Comparison of ENCODE assay signal across 17 cellular contexts in genomic region chr7:18574676-18575075, GRCh38.
A peak's percentile ranks its signal among the peaks of the same experiment; 100 is the strongest.
DNase-seq lines count a peak whose midpoint lies in the region; ATAC-seq and TF ChIP-seq lines count a peak whose summit lies in the region.
"Had no signal": no experiment of that assay in that cellular context is flagged by ENCODE, and none has a peak within 500 bp of the region (broad histone marks: within the 10 kb centered on the region; RNA-seq: fewer than 3 reads in every experiment).

No MANE protein-coding gene starts in this region.

- no peak overlapping the region for H3K9ac ChIP-seq in mesenchymal stem cell (ENCODE audit: low read length)

- H3K4ac ChIP-seq in mesenchymal stem cell (ENCODE audit: low read depth in 1 of 2, low read length in 2 of 2), result no peak overlapping the region

- H2AFZ ChIP-seq in mesenchymal stem cell (ENCODE audit: low read depth, low read length), result no peak overlapping the region

- H3K9me3 Mint-ChIP-seq in stimulated activated naive CD8-positive, alpha-beta T cell treated with anti-CD3 and anti-CD28 coated beads, Interleukin-15, amount 100 ng/mL, for 72 hours, result no peaks in the 10 kb centered on the region
- H3K9me3 Mint-ChIP-seq in stimulated activated memory B cell treated with anti-CD40 and anti-IgM and Interleukin-4, amounts not matched to agents 10 μg/mL and 1 μg/mL and 100 μg/mL, for 72 hours, result no peaks in the 10 kb centered on the region
- H3K9me3 Mint-ChIP-seq: CD14-positive monocyte; CD8-positive, alpha-beta T cell; HFFc6 had no signal

- H2BK12ac ChIP-seq in mesenchymal stem cell (ENCODE audit: low read length in 2 of 2), result no peak overlapping the region

- no peak for TF ChIP-seq POLR2A in esophagus muscularis mucosa (IDR thresholded peaks at IDR 0.05; ENCODE audit: low read depth)

- no peak overlapping the region for H3K4me2 ChIP-seq in mesenchymal stem cell (ENCODE audit: low read length, poor library complexity, severe bottlenecking)
- H3K4me2 ChIP-seq: A549 had no signal

- peaks cover 32% of the 10 kb centered on the region for H3K36me3 Mint-ChIP-seq in stimulated activated memory B cell treated with anti-CD40 and anti-IgM and Interleukin-4, amounts not matched to agents 10 μg/mL and 1 μg/mL and 100 μg/mL, for 72 hours
- H3K36me3 Mint-ChIP-seq: CD8-positive, alpha-beta T cell had no signal

- intact Hi-C loops in sciatic nerve (cut with DNase I), result no loop called here
- intact Hi-C loops in esophagus muscularis mucosa (cut with DNase I), result loop anchor here (5.0 kb wide), 1 partner anchor 222 kb away; no protein-coding TSS in a partner anchor

- H3K9me3 ChIP-seq in mesenchymal stem cell (ENCODE audit: control insufficient read depth, low read length) (no peaks in the 10 kb centered on the region), esophagus muscularis mucosa (no peaks in the 10 kb centered on the region)
- H3K9me3 ChIP-seq: A549, BE2C had no signal

- no peak overlapping the region for H4K91ac ChIP-seq in mesenchymal stem cell (ENCODE audit: low read length)

- H3K36me3 ChIP-seq in mesenchymal stem cell (ENCODE audit: control insufficient read depth in 1 of 2, insufficient read depth in 2 of 2, low read depth in 1 of 2, low read length in 2 of 2) (peaks cover 0 to 17% of the 10 kb centered on the region in 2 experiments), esophagus muscularis mucosa (peaks cover 0 to 8% (median 0%) of the 10 kb centered on the region in 4 donors)

- no peak overlapping the region for H2BK120ac ChIP-seq in mesenchymal stem cell (ENCODE audit: low read depth, low read length)

- H3K27me3 ChIP-seq in mesenchymal stem cell (ENCODE audit: control insufficient read depth in 1 of 2, insufficient read depth in 1 of 2, low read length in 2 of 2) (no peaks in the 10 kb centered on the region), esophagus muscularis mucosa (no peaks in the 10 kb centered on the region)
- H3K27me3 ChIP-seq: BE2C had no signal

- peak overlapping the region in 1 of 2 experiments; percentile 22 for H3K18ac ChIP-seq in mesenchymal stem cell (ENCODE audit: low read depth in 1 of 2, low read length in 2 of 2)

- WGBS in mesenchymal stem cell, result 98% methylated on average over 14 of the region's 14 CpGs
- 84% methylated on average over 8 of the region's 14 CpGs for WGBS in esophagus muscularis mucosa

- H3K79me1 ChIP-seq in mesenchymal stem cell (replicated peaks; ENCODE audit: low read length, poor library complexity, severe bottlenecking), result peaks cover 11% of the 10 kb centered on the region

- H2AK5ac ChIP-seq in mesenchymal stem cell (ENCODE audit: low read length, severe bottlenecking), result no peak overlapping the region

- no peak overlapping the region for H3K14ac ChIP-seq in mesenchymal stem cell (ENCODE audit: low read length in 2 of 2)

- H3K4me1 Mint-ChIP-seq in stimulated activated naive CD8-positive, alpha-beta T cell treated with anti-CD3 and anti-CD28 coated beads, Interleukin-15, amount 100 ng/mL, for 72 hours, result no peaks in the 10 kb centered on the region
- peaks cover 58% of the 10 kb centered on the region for H3K4me1 Mint-ChIP-seq in stimulated activated memory B cell treated with anti-CD40 and anti-IgM and Interleukin-4, amounts not matched to agents 10 μg/mL and 1 μg/mL and 100 μg/mL, for 72 hours

- no peak overlapping the region for H3K4me3 ChIP-seq in mesenchymal stem cell (ENCODE audit: insufficient read depth in 1 of 2, low read depth in 1 of 2, low read length in 2 of 2)
- no peak overlapping the region for H3K4me3 ChIP-seq in esophagus muscularis mucosa
- H3K4me3 ChIP-seq: A549 had no signal

- H3K27ac ChIP-seq in mesenchymal stem cell (ENCODE audit: low read length, poor library complexity, severe bottlenecking), result no peak overlapping the region
- no peak overlapping the region for H3K27ac ChIP-seq in esophagus muscularis mucosa (replicated peaks in 1 of 4)
- H3K27ac ChIP-seq: A549 had no signal

- no peak overlapping the region for H3K27ac Mint-ChIP-seq in stimulated activated naive CD8-positive, alpha-beta T cell treated with anti-CD3 and anti-CD28 coated beads, Interleukin-15, amount 100 ng/mL, for 72 hours
- no peak overlapping the region for H3K27ac Mint-ChIP-seq in stimulated activated memory B cell treated with anti-CD40 and anti-IgM and Interleukin-4, amounts not matched to agents 10 μg/mL and 1 μg/mL and 100 μg/mL, for 72 hours
- H3K27ac Mint-ChIP-seq: CD8-positive, alpha-beta T cell; HFFc6 had no signal

- no peak for TF ChIP-seq EP300 in esophagus muscularis mucosa (IDR thresholded peaks at IDR 0.05)

- ATAC-seq in stimulated activated naive CD8-positive, alpha-beta T cell treated with anti-CD3 and anti-CD28 coated beads, Interleukin-15, Interleukin-2, amounts not matched to agents 100 U/mL and 50 U/mL, for 24 hours, result peak; percentile 40
- no peak for ATAC-seq in stimulated activated naive CD8-positive, alpha-beta T cell treated with anti-CD3 and anti-CD28 coated beads, Interleukin-15, amount 100 ng/mL, for 72 hours
- peak; percentile 36 for ATAC-seq in sciatic nerve
- ATAC-seq in stimulated activated memory B cell treated with anti-CD40 and anti-IgM and Interleukin-4, amounts not matched to agents 10 μg/mL and 1 μg/mL and 100 μg/mL, for 72 hours, result no peak
- ATAC-seq: A549; CD8-positive, alpha-beta T cell had no signal

- H3K4me1 ChIP-seq in mesenchymal stem cell (ENCODE audit: control insufficient read depth, insufficient read depth, low read depth, low read length) (peaks cover 4% of the 10 kb centered on the region), esophagus muscularis mucosa (peaks cover 5 to 7% (median 6%) of the 10 kb centered on the region in 4 donors)
- H3K4me1 ChIP-seq: A549 had no signal

- H2BK15ac ChIP-seq in mesenchymal stem cell (ENCODE audit: low read depth, poor library complexity, severe bottlenecking), result no peak overlapping the region

- no peak overlapping the region for H2BK5ac ChIP-seq in mesenchymal stem cell (ENCODE audit: low read depth, low read length, poor library complexity, severe bottlenecking)

- H3K4me3 Mint-ChIP-seq in stimulated activated naive CD8-positive, alpha-beta T cell treated with anti-CD3 and anti-CD28 coated beads, Interleukin-15, amount 100 ng/mL, for 72 hours, result no peak overlapping the region
- H3K4me3 Mint-ChIP-seq in stimulated activated memory B cell treated with anti-CD40 and anti-IgM and Interleukin-4, amounts not matched to agents 10 μg/mL and 1 μg/mL and 100 μg/mL, for 72 hours, result no peak overlapping the region
- H3K4me3 Mint-ChIP-seq: CD14-positive monocyte; CD8-positive, alpha-beta T cell; HFFc6 had no signal

- no peak overlapping the region for H3K23ac ChIP-seq in mesenchymal stem cell (ENCODE audit: low read length in 2 of 2)

- no peak for DNase-seq in stimulated activated naive CD8-positive, alpha-beta T cell treated with anti-CD3 and anti-CD28 coated beads, Interleukin-15, Interleukin-2, amounts not matched to agents 100 U/mL and 50 U/mL, for 24 hours
- no peak for DNase-seq in stimulated activated naive CD8-positive, alpha-beta T cell treated with anti-CD3 and anti-CD28 coated beads, Interleukin-15, amount 100 ng/mL, for 72 hours
- no peak for DNase-seq in mesenchymal stem cell
- DNase-seq in sciatic nerve (ENCODE audit: low spot score), result no peak
- DNase-seq in esophagus muscularis mucosa (ENCODE audit: extremely low spot score), result no peak
- DNase-seq in GM19238 (ENCODE audit: insufficient read length, low spot score), result no peak
- DNase-seq: BE2C; CD8-positive, alpha-beta T cell; COR-L47; DMS153; DMS79 treated with DMSO at 0.1 percent for 48 hours; GDM1; HCEC 1CT; HFFc6 had no signal

- H3K27me3 Mint-ChIP-seq in stimulated activated naive CD8-positive, alpha-beta T cell treated with anti-CD3 and anti-CD28 coated beads, Interleukin-15, amount 100 ng/mL, for 72 hours, result no peaks in the 10 kb centered on the region
- H3K27me3 Mint-ChIP-seq in stimulated activated memory B cell treated with anti-CD40 and anti-IgM and Interleukin-4, amounts not matched to agents 10 μg/mL and 1 μg/mL and 100 μg/mL, for 72 hours, result no peaks in the 10 kb centered on the region

- no peak for TF ChIP-seq CTCF in esophagus muscularis mucosa (IDR thresholded peaks at IDR 0.05)

- H4K8ac ChIP-seq in mesenchymal stem cell (ENCODE audit: low read length), result peak overlapping the region; percentile 30

Comparison
In these comparisons a context has a peak if more than half of its experiments do, and no peak if none do; other contexts are left out.
1. ATAC-seq: peak in stimulated activated naive CD8-positive, alpha-beta T cell treated with anti-CD3 and anti-CD28 coated beads, Interleukin-15, Interleukin-2, amounts not matched to agents 100 U/mL and 50 U/mL, for 24 hours (single experiment) and sciatic nerve (single experiment); none in stimulated activated naive CD8-positive, alpha-beta T cell treated with anti-CD3 and anti-CD28 coated beads, Interleukin-15, amount 100 ng/mL, for 72 hours (single experiment) and stimulated activated memory B cell treated with anti-CD40 and anti-IgM and Interleukin-4, amounts not matched to agents 10 μg/mL and 1 μg/mL and 100 μg/mL, for 72 hours (single experiment).